ENCODE assay signal across 30 cellular contexts in the genomic region with DNA sequence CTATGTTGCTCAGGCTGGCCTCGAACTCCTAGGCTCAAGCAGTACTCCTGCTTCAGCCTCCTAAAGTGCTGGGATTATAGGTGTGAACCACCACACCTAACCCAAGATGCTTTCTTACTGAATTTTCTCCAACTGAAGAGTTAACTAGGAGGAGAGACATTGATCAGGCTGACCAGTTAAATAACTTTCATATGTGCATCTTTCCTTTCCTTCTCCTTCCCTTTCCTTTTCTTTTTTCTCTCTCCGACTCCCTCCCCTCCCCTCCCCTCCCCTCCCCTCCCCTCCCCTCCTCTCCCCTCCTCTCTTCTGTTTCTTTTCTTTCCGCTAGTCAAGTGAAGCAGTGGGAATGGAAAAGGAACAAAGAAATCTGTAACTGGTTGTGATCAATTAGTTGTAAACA. TPM values are rescaled to one million over a fixed set of nuclear protein-coding genes. Genes with fewer than 3 reads are reported as not detected.
"Had no signal": no experiment of that assay in that cellular context is flagged by ENCODE, and none has a peak within 500 bp of the region (broad histone marks: within the 10 kb centered on the region; RNA-seq: fewer than 3 reads in every experiment).

No MANE protein-coding gene starts in this region.

- H3K27me3 Mint-ChIP-seq: activated CD8-positive, alpha-beta memory T cell treated with anti-CD3 and anti-CD28 coated beads, Interleukin-2, amount 10 ng/mL, durations not matched to agents 7 days and 5 days; central memory CD8-positive, alpha-beta T cell had no signal

- H3K27me3 ChIP-seq: ascending aorta, cardiac muscle cell, SJCRH30 had no signal

- H3K27ac ChIP-seq: ascending aorta, cardiac muscle cell, KMS-11, SJCRH30, SK-N-MC, WERI-Rb-1 had no signal

- H3K4me1 Mint-ChIP-seq: central memory CD8-positive, alpha-beta T cell had no signal

- ATAC-seq: activated CD8-positive, alpha-beta memory T cell treated with anti-CD3 and anti-CD28 coated beads, Interleukin-2, amount 10 ng/mL, durations not matched to agents 7 days and 5 days; Panc1 had no signal

- H3K9me3 ChIP-seq: ascending aorta, SJCRH30 had no signal

- H3K4me1 ChIP-seq: ascending aorta, SJCRH30 had no signal

- DNase-seq: activated CD4-positive, alpha-beta T cell treated with anti-CD3 and anti-CD28 coated beads for 1 hour; activated CD4-positive, alpha-beta T cell treated with anti-CD3 and anti-CD28 coated beads for 48 hours; activated CD4-positive, alpha-beta T cell treated with anti-CD3 and anti-CD28 coated beads, Interleukin-2, amount 50 U/mL, for 48 hours; activated CD4-positive, CD25-positive, alpha-beta regulatory T cell; activated CD8-positive, alpha-beta memory T cell treated with anti-CD3 and anti-CD28 coated beads for 24 hours; activated CD8-positive, alpha-beta memory T cell treated with anti-CD3 and anti-CD28 coated beads, Interleukin-2, amount 10 ng/mL, durations not matched to agents 7 days and 5 days; activated CD8-positive, alpha-beta memory T cell treated with anti-CD3 and anti-CD28 coated beads, Interleukin-2, amount 50 U/mL, for 48 hours; activated naive CD4-positive, alpha-beta T cell; activated T-cell treated with anti-CD3 and anti-CD28 coated beads, Interleukin-2, amount 50 U/mL, for 4 hours; amygdala; MM.1S; MV-4-11; NCI-H1092; NCI-H1436 treated with DMSO at 0.1 percent for 48 hours; NCI-H1694 treated with DMSO at 0.1 percent for 48 hours; NCI-H2029; NCI-H345; NCI-H524 treated with DMSO at 0.1 percent for 48 hours; SHP77; SJCRH30; T1000; WERI-Rb-1 had no signal

- H3K4me3 Mint-ChIP-seq: activated CD8-positive, alpha-beta memory T cell treated with anti-CD3 and anti-CD28 coated beads, Interleukin-2, amount 10 ng/mL, durations not matched to agents 7 days and 5 days; activated T-cell treated with anti-CD3 and anti-CD28 coated beads, Interleukin-2, amount 50 U/mL, for 4 hours; central memory CD8-positive, alpha-beta T cell had no signal

- H3K9ac ChIP-seq: KMS-11 had no signal

- H3K4me2 ChIP-seq: KMS-11 had no signal

- H3K4me3 ChIP-seq: ascending aorta, cardiac muscle cell, SJCRH30, SK-N-MC had no signal

- H3K9me3 Mint-ChIP-seq: activated T-cell treated with anti-CD3 and anti-CD28 coated beads, Interleukin-2, amount 50 U/mL, for 4 hours; central memory CD8-positive, alpha-beta T cell had no signal

- H3K27ac Mint-ChIP-seq: activated CD8-positive, alpha-beta memory T cell treated with anti-CD3 and anti-CD28 coated beads, Interleukin-2, amount 10 ng/mL, durations not matched to agents 7 days and 5 days had no signal

RNA-seq across cellular contexts. Expression of a gene that starts 51.5 kb away (rescaled TPM):
- total RNA-seq: ascending aorta, LHCN-M2, RPMI7951, SJCRH30 had no signal
